ENCODE assay signal across 15 cellular contexts in the genomic region with DNA sequence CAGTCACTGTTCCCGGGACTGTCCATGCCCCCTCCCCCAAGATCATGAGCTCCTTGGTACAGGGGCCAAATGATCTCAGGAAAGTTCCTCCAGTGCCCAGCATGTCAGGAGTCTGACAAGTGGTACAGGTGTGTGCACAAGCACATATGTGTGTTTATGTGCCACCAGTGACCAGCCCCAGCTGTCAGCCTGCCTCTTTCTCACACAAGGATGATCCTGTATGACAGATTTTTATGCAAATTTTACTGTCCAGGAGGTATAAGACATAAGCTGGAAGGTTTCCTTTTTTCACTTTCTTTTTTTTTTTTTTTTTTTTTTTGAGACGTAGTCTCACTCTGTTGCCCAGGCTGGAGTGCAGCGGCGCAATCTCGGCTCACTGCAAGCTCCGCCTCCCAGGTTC. TPM values are rescaled to one million over a fixed set of nuclear protein-coding genes. Genes with fewer than 3 reads are reported as not detected.
DNase-seq lines count a peak whose midpoint lies in the region; ATAC-seq, FAIRE-seq and TF ChIP-seq lines count a peak whose summit lies in the region.
"Had no signal": no experiment of that assay in that cellular context is flagged by ENCODE, and none has a peak within 500 bp of the region (broad histone marks: within the 10 kb centered on the region; RNA-seq: fewer than 3 reads in every experiment).

No MANE protein-coding gene starts in this region.

- no peaks in the 10 kb centered on the region for H3K79me1 ChIP-seq in trophoblast cell (ENCODE audit: low read length)

- H2BK120ac ChIP-seq in trophoblast cell (ENCODE audit: insufficient read depth, low read length, poor library complexity), result no peak overlapping the region

- intact Hi-C loops in esophagus muscularis mucosa (cut with DNase I), result no loop called here

- H3K27me3 ChIP-seq in esophagus muscularis mucosa (no peaks in the 10 kb centered on the region), trophoblast cell (ENCODE audit: insufficient read depth, low read length) (no peaks in the 10 kb centered on the region)
- H3K27me3 ChIP-seq: right lobe of liver, stomach had no signal

- FAIRE-seq in HTR-8/SVneo (lab: Jason Lieb, UNC), result no peak

- no peak overlapping the region for H3K4me2 ChIP-seq in trophoblast cell (ENCODE audit: low read length)

- no peak overlapping the region for H3K14ac ChIP-seq in trophoblast cell (ENCODE audit: low read length)

- no peak overlapping the region for H2AFZ ChIP-seq in trophoblast cell (ENCODE audit: insufficient read depth, low read length, poor library complexity)

- no peak overlapping the region for H3K23ac ChIP-seq in trophoblast cell (ENCODE audit: low read length)

- no peak for DNase-seq in HTR-8/SVneo (ENCODE audit: insufficient read length, low spot score)
- no peak for DNase-seq in esophagus muscularis mucosa (ENCODE audit: extremely low spot score)
- no peak for DNase-seq in trophoblast cell
- DNase-seq in NCI-H1092 (lab: John Stamatoyannopoulos, UW), result no peak
- DNase-seq: DND-41; hippocampal formation; right lobe of liver; stimulated activated CD4-positive, alpha-beta T cell treated with anti-CD3 and anti-CD28 coated beads, Interleukin-4, amount 100 ng/mL, for 4 hours; stomach had no signal

- H2AK5ac ChIP-seq in trophoblast cell (ENCODE audit: low read length), result no peak overlapping the region

- H3K9me3 ChIP-seq in esophagus muscularis mucosa (no peaks in the 10 kb centered on the region), trophoblast cell (ENCODE audit: insufficient read depth, low read depth, low read length) (peaks cover 2% of the 10 kb centered on the region)
- H3K9me3 ChIP-seq: right lobe of liver, stomach had no signal

- no peak overlapping the region for H3K18ac ChIP-seq in trophoblast cell (ENCODE audit: low read length)

- no peak overlapping the region for H4K8ac ChIP-seq in trophoblast cell (ENCODE audit: low read depth, low read length)

- H3K27ac ChIP-seq in esophagus muscularis mucosa (replicated peaks in 1 of 4) (no peak overlapping the region), trophoblast cell (ENCODE audit: low read depth, low read length) (no peak overlapping the region)
- H3K27ac ChIP-seq: right lobe of liver, stomach had no signal

- no peak overlapping the region for H2BK12ac ChIP-seq in trophoblast cell (ENCODE audit: low read length)

- peak; percentile 86 for ATAC-seq in GM18498 (IDR thresholded peaks at IDR 0.05; ENCODE audit: unreplicated experiment)
- peak; percentile 90 for ATAC-seq in GM19395 (IDR thresholded peaks at IDR 0.05; ENCODE audit: unreplicated experiment)
- ATAC-seq in HG02938 (IDR thresholded peaks at IDR 0.05; ENCODE audit: unreplicated experiment), result peak; percentile 68
- no peak for ATAC-seq in activated T-helper 17 cell treated with anti-CD3 and anti-CD28 coated beads, Interleukin-2, amount 50 U/mL, for 72 hours (replicated peaks)
- ATAC-seq: SK-N-SH treated with all-trans-retinoic acid at 6 μM for 48 hours had no signal

- H3K36me3 ChIP-seq in esophagus muscularis mucosa, result peaks cover 0 to 36% (median 15%) of the 10 kb centered on the region in 4 donors
- H3K36me3 ChIP-seq in trophoblast cell (ENCODE audit: control insufficient read depth in 1 of 2, insufficient read depth in 2 of 2, low read length in 2 of 2), result peaks cover 0 to 2% of the 10 kb centered on the region in 2 experiments

- no peak for TF ChIP-seq EP300 in esophagus muscularis mucosa (IDR thresholded peaks at IDR 0.05)

- no peaks in the 10 kb centered on the region for H3K4me1 Mint-ChIP-seq in activated T-helper 17 cell treated with anti-CD3 and anti-CD28 coated beads, Interleukin-2, amount 50 U/mL, for 72 hours

- H3K9me3 Mint-ChIP-seq in activated T-helper 17 cell treated with anti-CD3 and anti-CD28 coated beads, Interleukin-2, amount 50 U/mL, for 72 hours, result no peaks in the 10 kb centered on the region
- H3K9me3 Mint-ChIP-seq: natural killer cell treated with Interleukin-12 subunit alpha and Interleukin-12 subunit beta and Interleukin-15 and Interleukin-18, amount 100 ng/mL, for 72 hours had no signal

- no peak overlapping the region for H3K4me3 Mint-ChIP-seq in activated T-helper 17 cell treated with anti-CD3 and anti-CD28 coated beads, Interleukin-2, amount 50 U/mL, for 72 hours
- H3K4me3 Mint-ChIP-seq: natural killer cell treated with Interleukin-12 subunit alpha and Interleukin-12 subunit beta and Interleukin-15 and Interleukin-18, amount 100 ng/mL, for 72 hours had no signal

- no peak overlapping the region for H3K4me3 ChIP-seq in esophagus muscularis mucosa
- H3K4me3 ChIP-seq in trophoblast cell (ENCODE audit: low read depth, low read length), result no peak overlapping the region
- H3K4me3 ChIP-seq: right lobe of liver, stomach had no signal

- peaks cover 10% of the 10 kb centered on the region for H3K36me3 Mint-ChIP-seq in activated T-helper 17 cell treated with anti-CD3 and anti-CD28 coated beads, Interleukin-2, amount 50 U/mL, for 72 hours (ENCODE audit: low read depth)
- H3K36me3 Mint-ChIP-seq: natural killer cell treated with Interleukin-12 subunit alpha and Interleukin-12 subunit beta and Interleukin-15 and Interleukin-18, amount 100 ng/mL, for 72 hours had no signal

- no peaks in the 10 kb centered on the region for H3K27me3 Mint-ChIP-seq in activated T-helper 17 cell treated with anti-CD3 and anti-CD28 coated beads, Interleukin-2, amount 50 U/mL, for 72 hours
- H3K27me3 Mint-ChIP-seq: natural killer cell treated with Interleukin-12 subunit alpha and Interleukin-12 subunit beta and Interleukin-15 and Interleukin-18, amount 100 ng/mL, for 72 hours had no signal

- H3K9ac ChIP-seq in trophoblast cell (ENCODE audit: low read length), result no peak overlapping the region

- H4K91ac ChIP-seq in trophoblast cell (ENCODE audit: low read depth, low read length), result no peak overlapping the region

- no peak for TF ChIP-seq POLR2A in esophagus muscularis mucosa (IDR thresholded peaks at IDR 0.05; ENCODE audit: low read depth)

- no peak overlapping the region for H2BK5ac ChIP-seq in trophoblast cell (ENCODE audit: low read depth, low read length, poor library complexity)

- no peak for TF ChIP-seq CTCF in esophagus muscularis mucosa (IDR thresholded peaks at IDR 0.05)

- no peaks in the 10 kb centered on the region for H3K79me2 ChIP-seq in trophoblast cell (ENCODE audit: control insufficient read depth, insufficient read depth, low read length, poor library complexity)

- no peak overlapping the region for H3K4ac ChIP-seq in trophoblast cell (ENCODE audit: low read depth, low read length)

- H3K4me1 ChIP-seq in esophagus muscularis mucosa, result no peaks in the 10 kb centered on the region
- H3K4me1 ChIP-seq in trophoblast cell (ENCODE audit: control insufficient read depth in 1 of 2, insufficient read depth in 2 of 2, low read length in 2 of 2), result peaks cover 0 to 2% of the 10 kb centered on the region in 2 experiments
- H3K4me1 ChIP-seq: right lobe of liver had no signal

- 96% methylated on average over 6 of the region's 6 CpGs for WGBS in esophagus muscularis mucosa
- WGBS in trophoblast cell (ENCODE audit: extremely low coverage, insufficient coverage, insufficient read length), result no CpG with 5 or more reads among the region's 6 CpGs

- H4K12ac ChIP-seq in trophoblast cell (ENCODE audit: low read depth, low read length), result no peak overlapping the region

- peak overlapping the region; percentile 10 for H3K27ac Mint-ChIP-seq in activated T-helper 17 cell treated with anti-CD3 and anti-CD28 coated beads, Interleukin-2, amount 50 U/mL, for 72 hours
- H3K27ac Mint-ChIP-seq: natural killer cell treated with Interleukin-12 subunit alpha and Interleukin-12 subunit beta and Interleukin-15 and Interleukin-18, amount 100 ng/mL, for 72 hours had no signal

RNA-seq across cellular contexts. Expression of gene GFOD2, which starts 31.4 kb away (rescaled TPM):
- 10 to 100 TPM; 13.8 to 20.9 TPM for total RNA-seq in activated T-helper 17 cell treated with anti-CD3 and anti-CD28 coated beads, Interleukin-2, amount 50 U/mL, for 72 hours
- total RNA-seq in esophagus muscularis mucosa, result 10 to 100 TPM in 3 of 4 donors, 1 to 10 TPM in 1; 9.1 to 24.2 (median 20.8) TPM
- polyA plus RNA-seq in trophoblast cell (2013), result 14.0 and 14.3 TPM in 2 replicates

RNA-seq across cellular contexts. Expression of gene RANBP10, which starts 55.9 kb away (rescaled TPM):
- total RNA-seq in activated T-helper 17 cell treated with anti-CD3 and anti-CD28 coated beads, Interleukin-2, amount 50 U/mL, for 72 hours, result 10 to 100 TPM; 18.4 to 21.0 TPM
- total RNA-seq in esophagus muscularis mucosa, result 10 to 100 TPM in 2 of 4 donors, 1 to 10 TPM in 2; 5.8 to 12.2 (median 8.6) TPM
- polyA plus RNA-seq in trophoblast cell (2013), result 17.3 and 17.4 TPM in 2 replicates

RNA-seq across cellular contexts. Expression of gene TSNAXIP1, which starts 56.2 kb away (rescaled TPM):
- total RNA-seq in activated T-helper 17 cell treated with anti-CD3 and anti-CD28 coated beads, Interleukin-2, amount 50 U/mL, for 72 hours, result under 1 TPM in 1 of 2 donors, not detected in 1; 0.26 TPM
- 1 to 10 TPM in 3 of 4 donors, under 1 TPM in 1; 0.83 to 2.2 (median 1.1) TPM for total RNA-seq in esophagus muscularis mucosa
- polyA plus RNA-seq in trophoblast cell (2013), result 0.37 and 0.49 TPM in 2 replicates
